In the genomic region with DNA sequence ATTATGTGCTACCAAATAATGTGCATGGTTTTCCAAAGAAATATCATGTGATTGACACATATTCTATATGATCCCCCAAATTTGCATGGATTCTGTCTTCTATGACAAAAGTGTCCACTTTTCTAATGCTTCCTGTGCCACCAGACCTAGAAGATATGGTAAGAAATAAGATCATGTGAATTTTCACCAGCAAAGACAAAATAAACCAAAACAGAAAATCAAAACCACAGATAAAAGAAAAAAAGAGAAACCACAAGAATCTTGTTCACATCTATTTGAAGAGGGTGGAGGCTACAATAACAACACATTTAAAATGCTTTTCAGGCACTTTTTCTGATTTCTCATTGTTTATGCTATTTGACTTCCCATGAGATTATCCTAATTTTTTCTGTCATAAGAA, we compare ENCODE assay signal across 23 cellular contexts.
A peak's percentile ranks its signal among the peaks of the same experiment; 100 is the strongest.
DNase-seq lines count a peak whose midpoint lies in the region; ATAC-seq and TF ChIP-seq lines count a peak whose summit lies in the region.
"Had no signal": no experiment of that assay in that cellular context is flagged by ENCODE, and none has a peak within 500 bp of the region (broad histone marks: within the 10 kb centered on the region; RNA-seq: fewer than 3 reads in every experiment).

No MANE protein-coding gene starts in this region.

- peaks cover 14% of the 10 kb centered on the region for H3K4me1 ChIP-seq in MM.1S (ENCODE audit: low read length)

- peaks cover 0 to 6% (median 3%) of the 10 kb centered on the region in 3 donors for H3K27me3 Mint-ChIP-seq in immature natural killer cell (ENCODE audit: low read depth in 3 of 3)
- H3K27me3 Mint-ChIP-seq in WTC11 (ENCODE audit: low read depth): peaks cover 7% of the 10 kb centered on the region
- peaks cover 13% of the 10 kb centered on the region for H3K27me3 Mint-ChIP-seq in T-helper 17 cell

- no peaks in the 10 kb centered on the region for H3K36me3 ChIP-seq in MM.1S (replicated peaks; ENCODE audit: insufficient read depth, low read length)
- H3K36me3 ChIP-seq: BLaER1 treated with 17β-estradiol and CSF1 and Interleukin-3, amounts not matched to agents 10 nM and 100 nM had no signal

- H3K9me2 ChIP-seq in MM.1S (replicated peaks; ENCODE audit: insufficient read depth, low read length): no peaks in the 10 kb centered on the region
- H3K9me2 ChIP-seq: SK-N-SH had no signal

- H3K4me1 Mint-ChIP-seq in immature natural killer cell: peaks cover 10 to 15% of the 10 kb centered on the region in 2 donors
- peaks cover 31% of the 10 kb centered on the region for H3K4me1 Mint-ChIP-seq in WTC11
- H3K4me1 Mint-ChIP-seq in T-helper 17 cell: peaks cover 7% of the 10 kb centered on the region

- no peak overlapping the region for H2AFZ ChIP-seq in MM.1S (ENCODE audit: low read length)

- H3K36me3 Mint-ChIP-seq in immature natural killer cell: no peaks in the 10 kb centered on the region
- no peaks in the 10 kb centered on the region for H3K36me3 Mint-ChIP-seq in WTC11
- no peaks in the 10 kb centered on the region for H3K36me3 Mint-ChIP-seq in T-helper 17 cell (ENCODE audit: low read depth)

- no peak overlapping the region for H3K9ac ChIP-seq in MM.1S (ENCODE audit: low read length)
- H3K9ac ChIP-seq: BLaER1 treated with 17β-estradiol and CSF1 and Interleukin-3, amounts not matched to agents 10 nM and 100 nM; SK-N-SH had no signal

- CTCF ChIA-PET in GM10248 (lab: Yijun Ruan, JAX): no interaction called here
- CTCF ChIA-PET in WTC11 (lab: Charles Lee): no interaction called here

- no peaks in the 10 kb centered on the region for H4K20me1 ChIP-seq in MM.1S (ENCODE audit: insufficient read depth, low read length)
- H4K20me1 ChIP-seq: BLaER1 treated with 17β-estradiol and CSF1 and Interleukin-3, amounts not matched to agents 10 nM and 100 nM had no signal

- H3K27me3 ChIP-seq in MM.1S (replicated peaks; ENCODE audit: insufficient read depth, low read length): no peaks in the 10 kb centered on the region

- H3K4me2 ChIP-seq in MM.1S (ENCODE audit: low read depth, low read length): peak overlapping the region; percentile 25; the same call in 1 of the 2 replicates
- H3K4me2 ChIP-seq: BLaER1 treated with 17β-estradiol and CSF1 and Interleukin-3, amounts not matched to agents 10 nM and 100 nM; SK-N-SH had no signal

- no peak overlapping the region for H3K4me3 ChIP-seq in MM.1S (ENCODE audit: low read length)
- H3K4me3 ChIP-seq: BLaER1 treated with 17β-estradiol and CSF1 and Interleukin-3, amounts not matched to agents 10 nM and 100 nM had no signal

- TF ChIP-seq CTCF in GM10266 (IDR thresholded peaks at IDR 0.05; ENCODE audit: control insufficient read depth, insufficient read depth, low read depth, missing control alignments) (no peak), MM.1S (IDR thresholded peaks at IDR 0.05; ENCODE audit: low read length) (no peak), GM10248 (IDR thresholded peaks at IDR 0.05; ENCODE audit: control extremely low read depth, extremely low read depth, low read depth, missing control alignments) (no peak), WTC11 (IDR thresholded peaks at IDR 0.05) (no peak)

- H3F3A ChIP-seq in MM.1S (ENCODE audit: insufficient read depth, low read length): no peaks in the 10 kb centered on the region

- ATAC-seq in GM21390 (IDR thresholded peaks at IDR 0.05; ENCODE audit: unreplicated experiment) (peak; percentile 49), WTC11 (no peak), T-helper 17 cell (no peak)

- POLR2A ChIA-PET in GM10248 (lab: Yijun Ruan, JAX) (no interaction called here), WTC11 (lab: Charles Lee) (interaction anchor here (0.8 kb wide), 1 partner anchor 303 kb away, joined by 3 read pairs; a partner anchor contains a TSS)

- peak overlapping the region; percentile 2 to 36 (median 8) for H3K4me3 Mint-ChIP-seq in immature natural killer cell
- no peak overlapping the region for H3K4me3 Mint-ChIP-seq in WTC11
- no peak overlapping the region for H3K4me3 Mint-ChIP-seq in T-helper 17 cell
- H3K4me3 Mint-ChIP-seq: CD4-positive, alpha-beta T cell had no signal

- H3K27ac ChIP-seq in MM.1S (ENCODE audit: low read length): no peak overlapping the region
- H3K27ac ChIP-seq: BLaER1 treated with 17β-estradiol and CSF1 and Interleukin-3, amounts not matched to agents 10 nM and 100 nM; HL-60 had no signal

- DNase-seq in GM10266 (ENCODE audit: extremely low spot score) (peak; percentile 4), MM.1S (peak; percentile 63), immature natural killer cell (no peak), GM10248 (ENCODE audit: extremely low spot score) (no peak), WTC11 (ENCODE audit: low spot score) (no peak), T-helper 17 cell (no peak)
- DNase-seq: CD4-positive, alpha-beta T cell; COR-L47; DMS79; GF-D8; H7; Karpas-422; NCI-H1092 treated with DMSO at 0.1 percent for 48 hours; NCI-H1436; NCI-H187; NCI-H2081 treated with DMSO at 0.1 percent for 48 hours; NCI-H2171; NCI-H226; NCI-H510A; SK-N-SH had no signal

- no peaks in the 10 kb centered on the region for H3K9me3 Mint-ChIP-seq in immature natural killer cell
- H3K9me3 Mint-ChIP-seq in WTC11: peaks cover 4% of the 10 kb centered on the region; the same call in 1 of the 2 replicates
- H3K9me3 Mint-ChIP-seq: CD4-positive, alpha-beta T cell had no signal

- H3K27ac Mint-ChIP-seq in immature natural killer cell: no peak overlapping the region
- no peak overlapping the region for H3K27ac Mint-ChIP-seq in WTC11
- no peak overlapping the region for H3K27ac Mint-ChIP-seq in T-helper 17 cell
- H3K27ac Mint-ChIP-seq: CD4-positive, alpha-beta T cell had no signal

- no peaks in the 10 kb centered on the region for H3K79me2 ChIP-seq in MM.1S (ENCODE audit: low read length)

- H3K9me3 ChIP-seq in MM.1S (replicated peaks; ENCODE audit: insufficient read depth, low read length) (no peaks in the 10 kb centered on the region), T-helper 17 cell (ENCODE audit: control insufficient read depth, low read length, poor library complexity, severe bottlenecking) (no peaks in the 10 kb centered on the region)
- H3K9me3 ChIP-seq: BLaER1 treated with 17β-estradiol and CSF1 and Interleukin-3, amounts not matched to agents 10 nM and 100 nM; SK-N-SH had no signal

TF ChIP-seq in WTC11, 78 proteins besides CTCF, POLR2A, EP300 and RAD21:
- TF ChIP-seq, protein P1, sequence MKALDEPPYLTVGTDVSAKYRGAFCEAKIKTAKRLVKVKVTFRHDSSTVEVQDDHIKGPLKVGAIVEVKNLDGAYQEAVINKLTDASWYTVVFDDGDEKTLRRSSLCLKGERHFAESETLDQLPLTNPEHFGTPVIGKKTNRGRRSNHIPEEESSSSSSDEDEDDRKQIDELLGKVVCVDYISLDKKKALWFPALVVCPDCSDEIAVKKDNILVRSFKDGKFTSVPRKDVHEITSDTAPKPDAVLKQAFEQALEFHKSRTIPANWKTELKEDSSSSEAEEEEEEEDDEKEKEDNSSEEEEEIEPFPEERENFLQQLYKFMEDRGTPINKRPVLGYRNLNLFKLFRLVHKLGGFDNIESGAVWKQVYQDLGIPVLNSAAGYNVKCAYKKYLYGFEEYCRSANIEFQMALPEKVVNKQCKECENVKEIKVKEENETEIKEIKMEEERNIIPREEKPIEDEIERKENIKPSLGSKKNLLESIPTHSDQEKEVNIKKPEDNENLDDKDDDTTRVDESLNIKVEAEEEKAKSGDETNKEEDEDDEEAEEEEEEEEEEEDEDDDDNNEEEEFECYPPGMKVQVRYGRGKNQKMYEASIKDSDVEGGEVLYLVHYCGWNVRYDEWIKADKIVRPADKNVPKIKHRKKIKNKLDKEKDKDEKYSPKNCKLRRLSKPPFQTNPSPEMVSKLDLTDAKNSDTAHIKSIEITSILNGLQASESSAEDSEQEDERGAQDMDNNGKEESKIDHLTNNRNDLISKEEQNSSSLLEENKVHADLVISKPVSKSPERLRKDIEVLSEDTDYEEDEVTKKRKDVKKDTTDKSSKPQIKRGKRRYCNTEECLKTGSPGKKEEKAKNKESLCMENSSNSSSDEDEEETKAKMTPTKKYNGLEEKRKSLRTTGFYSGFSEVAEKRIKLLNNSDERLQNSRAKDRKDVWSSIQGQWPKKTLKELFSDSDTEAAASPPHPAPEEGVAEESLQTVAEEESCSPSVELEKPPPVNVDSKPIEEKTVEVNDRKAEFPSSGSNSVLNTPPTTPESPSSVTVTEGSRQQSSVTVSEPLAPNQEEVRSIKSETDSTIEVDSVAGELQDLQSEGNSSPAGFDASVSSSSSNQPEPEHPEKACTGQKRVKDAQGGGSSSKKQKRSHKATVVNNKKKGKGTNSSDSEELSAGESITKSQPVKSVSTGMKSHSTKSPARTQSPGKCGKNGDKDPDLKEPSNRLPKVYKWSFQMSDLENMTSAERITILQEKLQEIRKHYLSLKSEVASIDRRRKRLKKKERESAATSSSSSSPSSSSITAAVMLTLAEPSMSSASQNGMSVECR (CRISPR knock-in tag; IDR thresholded peaks at IDR 0.05; ENCODE audit: borderline replicate concordance): no peak
- TF ChIP-seq JAZF1 (CRISPR knock-in tag; IDR thresholded peaks at IDR 0.05) (no peak), FOXJ3 (CRISPR knock-in tag; IDR thresholded peaks at IDR 0.05; ENCODE audit: borderline replicate concordance) (no peak), ESRRA (CRISPR knock-in tag; IDR thresholded peaks at IDR 0.05; ENCODE audit: borderline replicate concordance) (no peak)
- TF ChIP-seq, protein P2, sequence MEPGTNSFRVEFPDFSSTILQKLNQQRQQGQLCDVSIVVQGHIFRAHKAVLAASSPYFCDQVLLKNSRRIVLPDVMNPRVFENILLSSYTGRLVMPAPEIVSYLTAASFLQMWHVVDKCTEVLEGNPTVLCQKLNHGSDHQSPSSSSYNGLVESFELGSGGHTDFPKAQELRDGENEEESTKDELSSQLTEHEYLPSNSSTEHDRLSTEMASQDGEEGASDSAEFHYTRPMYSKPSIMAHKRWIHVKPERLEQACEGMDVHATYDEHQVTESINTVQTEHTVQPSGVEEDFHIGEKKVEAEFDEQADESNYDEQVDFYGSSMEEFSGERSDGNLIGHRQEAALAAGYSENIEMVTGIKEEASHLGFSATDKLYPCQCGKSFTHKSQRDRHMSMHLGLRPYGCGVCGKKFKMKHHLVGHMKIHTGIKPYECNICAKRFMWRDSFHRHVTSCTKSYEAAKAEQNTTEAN (CRISPR knock-in tag; IDR thresholded peaks at IDR 0.05): no peak

Comparison
In these comparisons a context has a peak if more than half of its experiments do, and no peak if none do; other contexts are left out.
1. DNase-seq: peak in GM10266 (single experiment) and MM.1S (single experiment); none in immature natural killer cell (0 of 3), GM10248 (single experiment), WTC11 (single experiment) and T-helper 17 cell (0 of 3).
2. H3K4me3 Mint-ChIP-seq: peak in immature natural killer cell (5 of 5); none in WTC11 (single experiment) and T-helper 17 cell (single experiment).